In the genomic region with DNA sequence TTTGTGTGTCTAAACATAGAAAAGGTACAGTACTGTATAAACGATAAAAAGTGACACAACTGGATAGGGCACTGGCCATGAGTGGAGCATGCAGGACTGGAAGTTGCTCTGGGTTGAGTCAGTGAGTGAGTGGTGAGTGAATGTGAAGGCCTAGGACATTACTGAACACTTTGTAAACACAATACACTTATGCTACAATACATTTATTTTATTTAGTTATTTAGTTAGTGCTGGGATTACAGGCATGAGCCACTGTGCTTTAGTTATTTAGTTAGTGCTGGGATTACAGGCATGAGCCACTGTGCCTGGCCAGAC, we compare ENCODE assay signal across 15 cellular contexts. TPM values are rescaled to one million over a fixed set of nuclear protein-coding genes. Genes with fewer than 3 reads are reported as not detected.
DNase-seq lines count a peak whose midpoint lies in the region; ATAC-seq, FAIRE-seq and TF ChIP-seq lines count a peak whose summit lies in the region.
"Had no signal": no experiment of that assay in that cellular context is flagged by ENCODE, and none has a peak within 500 bp of the region (broad histone marks: within the 10 kb centered on the region; RNA-seq: fewer than 3 reads in every experiment).

No MANE protein-coding gene starts in this region.

- H3K4me1 ChIP-seq in IMR-90 (ENCODE audit: control insufficient read depth, insufficient read depth, low read length): peaks cover 25% of the 10 kb centered on the region

- no peak overlapping the region for H3K14ac ChIP-seq in IMR-90 (replicated peaks; ENCODE audit: low read depth, low read length)

- H3K23ac ChIP-seq in IMR-90 (ENCODE audit: low read depth, low read length): no peak overlapping the region

- no TSS peak for BruUV-seq in IMR-90 (replicated peaks; lab: Mats Ljungman, UMichigan)

- H4K91ac ChIP-seq in IMR-90 (ENCODE audit: insufficient read depth, low read depth, low read length): no peak overlapping the region

- no peak overlapping the region for H4K5ac ChIP-seq in IMR-90 (ENCODE audit: low read depth, low read length)

- no peak overlapping the region for H3K18ac ChIP-seq in IMR-90 (ENCODE audit: low read depth, low read length)

- H3K9ac ChIP-seq in IMR-90 (ENCODE audit: low read depth, low read length): no peak overlapping the region

- H2BK120ac ChIP-seq in IMR-90 (ENCODE audit: low read depth, low read length): no peak overlapping the region

- H2BK15ac ChIP-seq in IMR-90 (ENCODE audit: low read depth, low read length): no peak overlapping the region

- no peak overlapping the region for H3K56ac ChIP-seq in IMR-90 (ENCODE audit: extremely low read depth, insufficient read depth, low read length)

- peaks cover 23% of the 10 kb centered on the region for H3K9me1 ChIP-seq in IMR-90 (ENCODE audit: insufficient read depth, low read length)

- no peak overlapping the region for H2BK20ac ChIP-seq in IMR-90 (ENCODE audit: low read depth, low read length)

- dilution Hi-C loops in IMR-90 (cut with HindIII; ENCODE audit: low sequenced_read_pairs, unreplicated experiment): no loop called here

- H3K36me3 ChIP-seq in IMR-90 (ENCODE audit: control insufficient read depth, insufficient read depth, low read length): no peaks in the 10 kb centered on the region
- H3K36me3 ChIP-seq in bronchial epithelial cell (ENCODE audit: control insufficient read depth, insufficient read depth, low read length): no peaks in the 10 kb centered on the region
- H3K36me3 ChIP-seq: lower lobe of right lung had no signal

- H2AK9ac ChIP-seq in IMR-90 (replicated peaks; ENCODE audit: low read depth, low read length, poor library complexity): no peak overlapping the region

- in situ Hi-C loops in IMR-90 (cut with MboI; ENCODE audit: low sequenced_read_pairs): loop anchor here (25.0 kb wide), 1 partner anchor 212 kb away; no protein-coding TSS in a partner anchor

- H3K4me2 ChIP-seq in IMR-90 (ENCODE audit: low read depth, low read length): peak overlapping the region; percentile 31; the same call in 1 of the 2 replicates

- H3K27me3 ChIP-seq in IMR-90 (ENCODE audit: control insufficient read depth, insufficient read depth, low read length): no peaks in the 10 kb centered on the region
- H3K27me3 ChIP-seq in bronchial epithelial cell (ENCODE audit: control insufficient read depth, insufficient read depth, low read length): no peaks in the 10 kb centered on the region

- H3K4me3 ChIP-seq in AG10803 (ENCODE audit: low read length): no peak overlapping the region
- no peak overlapping the region for H3K4me3 ChIP-seq in IMR-90 (ENCODE audit: insufficient read depth, low read depth, low read length)
- no peak overlapping the region for H3K4me3 ChIP-seq in bronchial epithelial cell (ENCODE audit: low read depth, low read length)
- H3K4me3 ChIP-seq: lower lobe of right lung had no signal

- TF ChIP-seq RAD21 in IMR-90 (IDR thresholded peaks at IDR 0.05; ENCODE audit: low read length): no peak

- no peak for FAIRE-seq in bronchial epithelial cell (lab: Jason Lieb, UNC)
- FAIRE-seq: small intestine had no signal

- peak; percentile 5 for ATAC-seq in IMR-90 (ENCODE audit: low read depth)
- ATAC-seq in GM21528 (IDR thresholded peaks at IDR 0.05; ENCODE audit: low FRiP score, unreplicated experiment): no peak
- ATAC-seq: lower lobe of right lung; stimulated activated naive CD8-positive, alpha-beta T cell treated with anti-CD3 and anti-CD28 coated beads, Interleukin-15, amount 100 ng/mL, for 72 hours had no signal

- no CpG with 5 or more reads among the region's 1 CpG for WGBS in IMR-90 (ENCODE audit: extremely low coverage in 2 of 2, insufficient read length in 1 of 2), 2 experiments

- peaks cover 69% of the 10 kb centered on the region for H4K20me1 ChIP-seq in IMR-90 (ENCODE audit: insufficient read depth, low read length)

- H2BK5ac ChIP-seq in IMR-90 (ENCODE audit: low read depth, low read length, poor library complexity, severe bottlenecking): peak overlapping the region; percentile 12

- CTCF ChIA-PET in IMR-90 (lab: Yijun Ruan, JAX): no interaction called here

- intact Hi-C loops in IMR-90 (cut with micrococcal nuclease): no loop called here

- no peak for TF ChIP-seq CTCF in AG10803 (conservative IDR thresholded peaks at IDR 0.05; ENCODE audit: low read length)
- TF ChIP-seq CTCF in IMR-90 (conservative IDR thresholded peaks at IDR 0.05; ENCODE audit: low read depth, low read length): no peak
- TF ChIP-seq CTCF in bronchial epithelial cell (IDR thresholded peaks at IDR 0.05; ENCODE audit: insufficient read depth, low read length, severe bottlenecking): no peak

- no peak overlapping the region for H3K27ac ChIP-seq in IMR-90 (ENCODE audit: insufficient read depth, low read length)
- H3K27ac ChIP-seq: lower lobe of right lung had no signal

- POLR2A ChIA-PET in IMR-90 (lab: Charles Lee; ENCODE audit: unreplicated experiment): no interaction called here

- H3K79me1 ChIP-seq in IMR-90 (ENCODE audit: low read depth in 1 of 2, low read length in 2 of 2): peaks cover 33 to 67% of the 10 kb centered on the region in 2 experiments

- H4K8ac ChIP-seq in IMR-90 (ENCODE audit: low read depth in 2 of 2, low read length in 2 of 2): no peak overlapping the region

- no peak overlapping the region for H2AFZ ChIP-seq in IMR-90 (replicated peaks; ENCODE audit: low read length, poor library complexity)

- no peak overlapping the region for H3K4ac ChIP-seq in IMR-90 (ENCODE audit: low read depth, low read length)

- DNase-seq in AG10803 (ENCODE audit: low read depth): peak; percentile 39
- peak; percentile 76 for DNase-seq in IMR-90
- peak; percentile 70 for DNase-seq in bronchial epithelial cell (ENCODE audit: low read depth)
- DNase-seq in kidney tubule cell (ENCODE audit: low spot score): peak; percentile 44
- DNase-seq in stimulated activated CD8-positive, alpha-beta memory T cell treated with anti-CD3 and anti-CD28 coated beads, Interleukin-4, amount 100 ng/mL, for 48 hours: no peak
- no peak for DNase-seq in NK-92 (lab: John Stamatoyannopoulos, UW; ENCODE audit: unreplicated experiment)
- DNase-seq in NCI-H82 (lab: John Stamatoyannopoulos, UW): no peak
- DNase-seq: activated B cell treated with CpG ODN at 0.5 μM for 24 hours; activated CD8-positive, alpha-beta memory T cell treated with anti-CD3 and anti-CD28 coated beads, Interleukin-2, amount 50 U/mL, for 4 hours; H9; lower lobe of right lung; NCI-H345; small intestine; stimulated activated naive CD8-positive, alpha-beta T cell treated with anti-CD3 and anti-CD28 coated beads, Interleukin-15, amount 100 ng/mL, for 72 hours had no signal

- no peak overlapping the region for H2AK5ac ChIP-seq in IMR-90 (ENCODE audit: low read depth, low read length)

- no peaks in the 10 kb centered on the region for H3K9me3 ChIP-seq in IMR-90 (ENCODE audit: control insufficient read depth, insufficient read depth, low read length)
- H3K9me3 ChIP-seq: lower lobe of right lung had no signal

- TF ChIP-seq POLR2A in IMR-90 (IDR thresholded peaks at IDR 0.05; ENCODE audit: low read depth, low read length): no peak

TF ChIP-seq in IMR-90, 13 proteins besides CTCF, POLR2A, EP300 and RAD21:
- TF ChIP-seq, protein P1, sequence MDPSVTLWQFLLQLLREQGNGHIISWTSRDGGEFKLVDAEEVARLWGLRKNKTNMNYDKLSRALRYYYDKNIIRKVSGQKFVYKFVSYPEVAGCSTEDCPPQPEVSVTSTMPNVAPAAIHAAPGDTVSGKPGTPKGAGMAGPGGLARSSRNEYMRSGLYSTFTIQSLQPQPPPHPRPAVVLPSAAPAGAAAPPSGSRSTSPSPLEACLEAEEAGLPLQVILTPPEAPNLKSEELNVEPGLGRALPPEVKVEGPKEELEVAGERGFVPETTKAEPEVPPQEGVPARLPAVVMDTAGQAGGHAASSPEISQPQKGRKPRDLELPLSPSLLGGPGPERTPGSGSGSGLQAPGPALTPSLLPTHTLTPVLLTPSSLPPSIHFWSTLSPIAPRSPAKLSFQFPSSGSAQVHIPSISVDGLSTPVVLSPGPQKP (IDR thresholded peaks at IDR 0.05; ENCODE audit: borderline replicate concordance, low read depth, low read length): no peak
- TF ChIP-seq NFE2L2 (IDR thresholded peaks at IDR 0.05; ENCODE audit: low read depth, low read length) (no peak), BHLHE40 (IDR thresholded peaks at IDR 0.05; ENCODE audit: low read depth, low read length) (peak; percentile 17; the same call in 1 of the 2 replicates), MAZ (IDR thresholded peaks at IDR 0.05; ENCODE audit: borderline replicate concordance, low read depth, low read length) (no peak), MXI1 (IDR thresholded peaks at IDR 0.05; ENCODE audit: borderline replicate concordance, low read depth, low read length) (no peak), MAFK (IDR thresholded peaks at IDR 0.05; ENCODE audit: low read depth, low read length) (no peak), CEBPB (IDR thresholded peaks at IDR 0.05; ENCODE audit: low read depth, low read length) (0 out of 2 replicates have a peak, but pooled peaks have one; percentile 30), RCOR1 (IDR thresholded peaks at IDR 0.05; ENCODE audit: insufficient replicate concordance, low read length) (no peak)
- TF ChIP-seq, protein P2, sequence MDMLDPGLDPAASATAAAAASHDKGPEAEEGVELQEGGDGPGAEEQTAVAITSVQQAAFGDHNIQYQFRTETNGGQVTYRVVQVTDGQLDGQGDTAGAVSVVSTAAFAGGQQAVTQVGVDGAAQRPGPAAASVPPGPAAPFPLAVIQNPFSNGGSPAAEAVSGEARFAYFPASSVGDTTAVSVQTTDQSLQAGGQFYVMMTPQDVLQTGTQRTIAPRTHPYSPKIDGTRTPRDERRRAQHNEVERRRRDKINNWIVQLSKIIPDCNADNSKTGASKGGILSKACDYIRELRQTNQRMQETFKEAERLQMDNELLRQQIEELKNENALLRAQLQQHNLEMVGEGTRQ (IDR thresholded peaks at IDR 0.05; ENCODE audit: low read depth, low read length): no peak
TF ChIP-seq in IMR-90: peak in this region for 2.

RNA-seq across cellular contexts. Expression of a gene that starts 4.6 kb away (rescaled TPM):
- total RNA-seq in IMR-90 (2012; rRNA removed): 36.4 and 39.1 TPM in 2 replicates
- 52.8 and 54.0 TPM in 2 replicates for polyA plus RNA-seq in IMR-90 (2012; rRNA removed)
- 38.3 and 51.0 TPM in 2 replicates for polyA plus RNA-seq in IMR-90 (2012; cell fraction: cytosol; rRNA removed)
- polyA plus RNA-seq in IMR-90 (2012; cell fraction: nucleus; rRNA removed; ENCODE audit: low replicate concordance): 35.9 and 51.2 TPM in 2 replicates
- total RNA-seq in bronchial epithelial cell: 30.3 and 31.4 TPM in 2 replicates

Comparison
In these comparisons a context has a peak if more than half of its experiments do, and no peak if none do; other contexts are left out.
1. DNase-seq: peak in AG10803 (single experiment), IMR-90 (single experiment), bronchial epithelial cell (single experiment) and kidney tubule cell (single experiment); none in stimulated activated CD8-positive, alpha-beta memory T cell treated with anti-CD3 and anti-CD28 coated beads, Interleukin-4, amount 100 ng/mL, for 48 hours (single experiment), NK-92 (single experiment) and NCI-H82 (single experiment).